In the genomic region with DNA sequence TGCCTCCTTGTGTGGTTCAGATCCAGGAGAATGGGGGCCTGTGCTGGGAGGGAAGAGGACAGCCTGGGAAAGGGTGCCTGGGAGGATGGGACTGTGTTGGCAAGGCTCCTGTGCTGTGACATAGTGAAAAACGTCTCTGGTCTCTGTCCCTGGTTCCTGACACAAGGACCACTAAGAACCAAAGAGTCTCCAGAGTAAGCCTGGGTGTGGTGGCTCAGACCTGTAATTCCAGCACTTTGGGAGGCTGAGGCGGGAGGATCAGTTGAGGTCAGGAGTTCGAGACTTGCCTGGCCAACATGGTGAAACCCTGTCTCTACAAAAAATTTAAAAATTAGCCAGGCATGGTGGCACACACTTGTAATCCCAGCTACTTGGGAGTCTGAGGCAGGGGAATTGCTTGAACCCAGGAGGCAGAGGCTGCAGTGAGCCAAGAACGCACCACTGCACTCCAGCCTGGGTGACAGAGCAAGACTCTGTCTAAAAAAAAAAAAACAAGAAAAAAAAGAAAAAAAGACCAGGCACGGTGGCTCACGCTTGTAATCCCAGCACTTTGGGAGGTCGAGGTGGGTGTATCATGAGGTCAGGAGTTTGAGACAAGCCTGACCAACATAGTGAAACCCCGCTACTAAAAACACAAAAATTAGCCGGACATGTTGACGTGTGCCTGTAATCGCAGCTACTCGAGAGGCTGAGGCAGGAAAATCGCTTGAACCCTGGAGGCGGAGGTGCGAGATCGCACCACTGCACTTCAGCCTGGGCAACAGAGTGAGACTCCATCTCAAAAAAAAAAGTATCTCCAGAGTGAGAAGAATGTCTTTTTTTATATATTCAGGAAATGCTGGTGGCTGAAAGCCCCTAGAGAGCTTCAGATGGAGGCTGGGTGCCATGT, we compare ENCODE assay signal across 8 cellular contexts. TPM values are rescaled to one million over a fixed set of nuclear protein-coding genes. Genes with fewer than 3 reads are reported as not detected.
A peak's percentile ranks its signal among the peaks of the same experiment; 100 is the strongest.
DNase-seq lines count a peak whose midpoint lies in the region; ATAC-seq and TF ChIP-seq lines count a peak whose summit lies in the region.
"Not testable (repeated sequence)": the region's sequence is repeated elsewhere in the genome, so short reads cannot be mapped to it uniquely, and the experiment has no call there.

No MANE protein-coding gene starts in this region.

- H3K36me3 Mint-ChIP-seq in CD14-positive monocyte, result peaks cover 14 to 25% of the 10 kb centered on the region in 2 donors
- peaks cover 24% of the 10 kb centered on the region for H3K36me3 Mint-ChIP-seq in IgD-negative memory B cell
- H3K36me3 Mint-ChIP-seq in activated CD4-positive, alpha-beta memory T cell treated with anti-CD3 and anti-CD28 coated beads, Interleukin-2, amount 10 ng/mL, durations not matched to agents 7 days and 5 days (ENCODE audit: low read depth), result peaks cover 19% of the 10 kb centered on the region

- not testable (repeated sequence) for H3K4me3 ChIP-seq in mucosa of stomach (ENCODE audit: low read length); sigmoid colon; thymus (ENCODE audit: low read length)

- not testable (repeated sequence) for TF ChIP-seq CTCF in CD14-positive monocyte (IDR thresholded peaks at IDR 0.05); sigmoid colon (IDR thresholded peaks at IDR 0.05)

- H3K4me1 Mint-ChIP-seq in CD14-positive monocyte (peaks cover 28% of the 10 kb centered on the region), IgD-negative memory B cell (peaks cover 26 to 32% (median 31%) of the 10 kb centered on the region in 3 donors)
- peaks cover 28% of the 10 kb centered on the region for H3K4me1 Mint-ChIP-seq in activated CD4-positive, alpha-beta memory T cell treated with anti-CD3 and anti-CD28 coated beads, Interleukin-2, amount 10 ng/mL, durations not matched to agents 7 days and 5 days

- H3K4me3 Mint-ChIP-seq in CD14-positive monocyte (peak overlapping the region in 1 of 2 donors; percentile 99), IgD-negative memory B cell (peak overlapping the region; percentile 97 to 100 (median 100))
- H3K4me3 Mint-ChIP-seq in activated CD4-positive, alpha-beta memory T cell treated with anti-CD3 and anti-CD28 coated beads, Interleukin-2, amount 10 ng/mL, durations not matched to agents 7 days and 5 days, result not testable (repeated sequence)

- H3K9me3 Mint-ChIP-seq in CD14-positive monocyte; IgD-negative memory B cell; activated CD4-positive, alpha-beta memory T cell treated with anti-CD3 and anti-CD28 coated beads, Interleukin-2, amount 10 ng/mL, durations not matched to agents 7 days and 5 days: not testable (repeated sequence)

- H3K36me3 ChIP-seq in mucosa of stomach (ENCODE audit: control insufficient read depth, insufficient read depth, low read length); sigmoid colon; thymus (ENCODE audit: control insufficient read depth, insufficient read depth): not testable (repeated sequence)

- peaks cover 26% of the 10 kb centered on the region for H3K4me1 ChIP-seq in mucosa of stomach (ENCODE audit: control insufficient read depth, insufficient read depth, low read length)
- H3K4me1 ChIP-seq in sigmoid colon, result peaks cover 0 to 16% (median 7%) of the 10 kb centered on the region in 4 donors
- H3K4me1 ChIP-seq in thymus (ENCODE audit: control insufficient read depth, insufficient read depth, low read length), result not testable (repeated sequence)

- not testable (repeated sequence) for TF ChIP-seq POLR2A in sigmoid colon (IDR thresholded peaks at IDR 0.05)

- not testable (repeated sequence) for H3K27me3 ChIP-seq in mucosa of stomach (ENCODE audit: control insufficient read depth, insufficient read depth, low read length); sigmoid colon; thymus (ENCODE audit: control insufficient read depth, insufficient read depth)

- WGBS in sigmoid colon, 2 donors, result 78 to 93% methylated on average over 16 of the region's 16 CpGs
- 97% methylated on average over 16 of the region's 16 CpGs for WGBS in thymus

- H3K9me3 ChIP-seq in mucosa of stomach (ENCODE audit: control insufficient read depth, low read length); sigmoid colon; thymus (ENCODE audit: control insufficient read depth): not testable (repeated sequence)

- intact Hi-C loops in CD14-positive monocyte (cut with micrococcal nuclease), result loop anchor here (5.0 kb wide), 2 partner anchors 33 to 63 kb away; a partner anchor contains a TSS
- intact Hi-C loops in Right ventricle myocardium superior (cut with DNase I); sigmoid colon (cut with DNase I): not testable (repeated sequence)

- H3K27ac ChIP-seq in angular gyrus (ENCODE audit: low read depth, low read length) (peak overlapping the region; percentile 42), sigmoid colon (peak overlapping the region; percentile 73 to 83 (median 80)), thymus (ENCODE audit: low read depth) (peak overlapping the region; percentile 96)

- POLR2A ChIA-PET in activated CD4-positive, alpha-beta memory T cell treated with anti-CD3 and anti-CD28 coated beads, Interleukin-2, amount 10 ng/mL, durations not matched to agents 7 days and 5 days (lab: Charles Lee), result interaction anchor here (1.0 to 5.5 kb wide), 7 partner anchors 8 to 370 kb away, joined by 3 to 74 read pairs (median 18); a partner anchor contains a TSS

- H3K27me3 Mint-ChIP-seq in CD14-positive monocyte (ENCODE audit: low read depth in 3 of 3); IgD-negative memory B cell; activated CD4-positive, alpha-beta memory T cell treated with anti-CD3 and anti-CD28 coated beads, Interleukin-2, amount 10 ng/mL, durations not matched to agents 7 days and 5 days: not testable (repeated sequence)

- ATAC-seq in Right ventricle myocardium superior (ENCODE audit: poor library complexity), result not testable (repeated sequence)

- DNase-seq in CD14-positive monocyte (ENCODE audit: low spot score); activated CD4-positive, alpha-beta memory T cell treated with anti-CD3 and anti-CD28 coated beads, Interleukin-2, amount 10 ng/mL, durations not matched to agents 7 days and 5 days; sigmoid colon: not testable (repeated sequence)
- DNase-seq in Right ventricle myocardium superior, result peak; percentile 1

- CTCF ChIA-PET in activated CD4-positive, alpha-beta memory T cell treated with anti-CD3 and anti-CD28 coated beads, Interleukin-2, amount 10 ng/mL, durations not matched to agents 7 days and 5 days (lab: Charles Lee), result interaction anchor here (1.4 to 2.0 kb wide), 3 partner anchors 19 to 35 kb away, joined by 4 to 9 read pairs (median 6); a partner anchor contains a TSS

- not testable (repeated sequence) for TF ChIP-seq EP300 in sigmoid colon (IDR thresholded peaks at IDR 0.05)

- H3K9ac ChIP-seq in mucosa of stomach (ENCODE audit: low read length), result peak overlapping the region; percentile 83

- H3K27ac Mint-ChIP-seq in CD14-positive monocyte (peak overlapping the region; percentile 98 to 100 (median 99)), IgD-negative memory B cell (peak overlapping the region; percentile 100)
- H3K27ac Mint-ChIP-seq in activated CD4-positive, alpha-beta memory T cell treated with anti-CD3 and anti-CD28 coated beads, Interleukin-2, amount 10 ng/mL, durations not matched to agents 7 days and 5 days, result peak overlapping the region; percentile 97

RNA-seq across cellular contexts. Expression of a gene that starts 1.4 kb away (rescaled TPM):
- 1,000 to 10,000 TPM; 3,498 to 4,939 TPM for polyA plus RNA-seq in CD14-positive monocyte
- polyA plus RNA-seq in IgD-negative memory B cell, result 29,718 TPM
- total RNA-seq in activated CD4-positive, alpha-beta memory T cell treated with anti-CD3 and anti-CD28 coated beads, Interleukin-2, amount 10 ng/mL, durations not matched to agents 7 days and 5 days, result 1,000 to 10,000 TPM; 1,158 to 1,180 TPM
- total RNA-seq in Right ventricle myocardium superior, result 263 TPM
- total RNA-seq in sigmoid colon, result 100 to 1,000 TPM; 176 to 362 (median 199) TPM
- 1,000 to 10,000 TPM in 1 of 3 donors, 100 to 1,000 TPM in 2; 208 to 2,186 (median 596) TPM for polyA plus RNA-seq in sigmoid colon
- 2,730 TPM for polyA plus RNA-seq in thymus

RNA-seq across cellular contexts. Expression of a gene that starts 35.4 kb away (rescaled TPM):
- polyA plus RNA-seq in CD14-positive monocyte, result 1,000 to 10,000 TPM; 2,768 to 3,499 TPM
- 7,694 TPM for polyA plus RNA-seq in IgD-negative memory B cell
- 1,000 to 10,000 TPM; 2,316 to 2,367 TPM for total RNA-seq in activated CD4-positive, alpha-beta memory T cell treated with anti-CD3 and anti-CD28 coated beads, Interleukin-2, amount 10 ng/mL, durations not matched to agents 7 days and 5 days
- 1,133 TPM for total RNA-seq in Right ventricle myocardium superior
- 1,000 to 10,000 TPM; 3,111 to 5,491 (median 5,342) TPM for total RNA-seq in sigmoid colon
- polyA plus RNA-seq in sigmoid colon, result 1,000 to 10,000 TPM; 3,769 to 7,878 (median 4,593) TPM
- 4,031 TPM for polyA plus RNA-seq in thymus

RNA-seq across cellular contexts. Expression of a gene that starts 56.6 kb away (rescaled TPM):
- polyA plus RNA-seq in CD14-positive monocyte (1 to 10 TPM; 1.4 to 2.3 TPM), IgD-negative memory B cell (26.4 TPM), sigmoid colon (10 to 100 TPM in 1 of 3 donors, 1 to 10 TPM in 2; 5.4 to 26.4 (median 6.2) TPM), thymus (17.7 TPM)
- 10 to 100 TPM; 52.8 to 53.0 TPM for total RNA-seq in activated CD4-positive, alpha-beta memory T cell treated with anti-CD3 and anti-CD28 coated beads, Interleukin-2, amount 10 ng/mL, durations not matched to agents 7 days and 5 days
- total RNA-seq in Right ventricle myocardium superior (17.3 TPM), sigmoid colon (10 to 100 TPM; 17.4 to 28.1 (median 23.6) TPM)

Comparison
In these comparisons a context has a peak if more than half of its experiments do, and no peak if none do; other contexts are left out.
1. H3K27ac ChIP-seq: peak in every context shown above with its lines; median percentile 96 in thymus; 80 in sigmoid colon; 42 in angular gyrus.